In genomic region chr17:71427801-71428200, GRCh38 we compare ENCODE assay signal across 1 cellular context.
TF ChIP-seq lines count a peak whose summit lies in the region.

No MANE protein-coding gene starts in this region.

TF ChIP-seq in HCT116, 20 proteins besides CTCF, POLR2A, EP300 and RAD21 (continued from another document):
- TF ChIP-seq, protein P1, sequence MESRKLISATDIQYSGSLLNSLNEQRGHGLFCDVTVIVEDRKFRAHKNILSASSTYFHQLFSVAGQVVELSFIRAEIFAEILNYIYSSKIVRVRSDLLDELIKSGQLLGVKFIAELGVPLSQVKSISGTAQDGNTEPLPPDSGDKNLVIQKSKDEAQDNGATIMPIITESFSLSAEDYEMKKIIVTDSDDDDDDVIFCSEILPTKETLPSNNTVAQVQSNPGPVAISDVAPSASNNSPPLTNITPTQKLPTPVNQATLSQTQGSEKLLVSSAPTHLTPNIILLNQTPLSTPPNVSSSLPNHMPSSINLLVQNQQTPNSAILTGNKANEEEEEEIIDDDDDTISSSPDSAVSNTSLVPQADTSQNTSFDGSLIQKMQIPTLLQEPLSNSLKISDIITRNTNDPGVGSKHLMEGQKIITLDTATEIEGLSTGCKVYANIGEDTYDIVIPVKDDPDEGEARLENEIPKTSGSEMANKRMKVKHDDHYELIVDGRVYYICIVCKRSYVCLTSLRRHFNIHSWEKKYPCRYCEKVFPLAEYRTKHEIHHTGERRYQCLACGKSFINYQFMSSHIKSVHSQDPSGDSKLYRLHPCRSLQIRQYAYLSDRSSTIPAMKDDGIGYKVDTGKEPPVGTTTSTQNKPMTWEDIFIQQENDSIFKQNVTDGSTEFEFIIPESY (IDR thresholded peaks at IDR 0.05; ENCODE audit: extremely low read depth, insufficient replicate concordance, low read length), result no peak
- TF ChIP-seq CEBPB (IDR thresholded peaks at IDR 0.05; ENCODE audit: low read depth) (no peak), CBX3 (IDR thresholded peaks at IDR 0.05; ENCODE audit: low read depth) (no peak), POLR2AphosphoS5 (IDR thresholded peaks at IDR 0.05; ENCODE audit: low read depth, low read length) (no peak), ELF1 (IDR thresholded peaks at IDR 0.05; ENCODE audit: borderline replicate concordance, low read depth) (no peak), JUND (IDR thresholded peaks at IDR 0.05) (no peak), EZH2 (IDR thresholded peaks at IDR 0.05) (no peak), TCF7L2 (IDR thresholded peaks at IDR 0.05; ENCODE audit: borderline replicate concordance, extremely low read depth, insufficient read depth, insufficient read length) (no peak), SP1 (IDR thresholded peaks at IDR 0.05; ENCODE audit: low read depth) (no peak), YY1 (IDR thresholded peaks at IDR 0.05; ENCODE audit: extremely low read depth, insufficient replicate concordance, low read depth, low read length) (no peak), ZNF274 (IDR thresholded peaks at IDR 0.05; ENCODE audit: low read depth, low read length) (no peak), FOSL1 (IDR thresholded peaks at IDR 0.05; ENCODE audit: low read depth) (no peak), ZFX (IDR thresholded peaks at IDR 0.05) (no peak), SIN3A (IDR thresholded peaks at IDR 0.05; ENCODE audit: low read depth) (no peak), EZH2phosphoT487 (IDR thresholded peaks at IDR 0.05; ENCODE audit: borderline replicate concordance) (no peak), EGR1 (IDR thresholded peaks at IDR 0.05; ENCODE audit: low read depth) (no peak)
- TF ChIP-seq, protein P2, sequence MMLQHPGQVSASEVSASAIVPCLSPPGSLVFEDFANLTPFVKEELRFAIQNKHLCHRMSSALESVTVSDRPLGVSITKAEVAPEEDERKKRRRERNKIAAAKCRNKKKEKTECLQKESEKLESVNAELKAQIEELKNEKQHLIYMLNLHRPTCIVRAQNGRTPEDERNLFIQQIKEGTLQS (IDR thresholded peaks at IDR 0.05), result no peak
- TF ChIP-seq, protein P3, sequence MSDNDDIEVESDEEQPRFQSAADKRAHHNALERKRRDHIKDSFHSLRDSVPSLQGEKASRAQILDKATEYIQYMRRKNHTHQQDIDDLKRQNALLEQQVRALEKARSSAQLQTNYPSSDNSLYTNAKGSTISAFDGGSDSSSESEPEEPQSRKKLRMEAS (IDR thresholded peaks at IDR 0.05), result no peak
- TF ChIP-seq, protein P4, sequence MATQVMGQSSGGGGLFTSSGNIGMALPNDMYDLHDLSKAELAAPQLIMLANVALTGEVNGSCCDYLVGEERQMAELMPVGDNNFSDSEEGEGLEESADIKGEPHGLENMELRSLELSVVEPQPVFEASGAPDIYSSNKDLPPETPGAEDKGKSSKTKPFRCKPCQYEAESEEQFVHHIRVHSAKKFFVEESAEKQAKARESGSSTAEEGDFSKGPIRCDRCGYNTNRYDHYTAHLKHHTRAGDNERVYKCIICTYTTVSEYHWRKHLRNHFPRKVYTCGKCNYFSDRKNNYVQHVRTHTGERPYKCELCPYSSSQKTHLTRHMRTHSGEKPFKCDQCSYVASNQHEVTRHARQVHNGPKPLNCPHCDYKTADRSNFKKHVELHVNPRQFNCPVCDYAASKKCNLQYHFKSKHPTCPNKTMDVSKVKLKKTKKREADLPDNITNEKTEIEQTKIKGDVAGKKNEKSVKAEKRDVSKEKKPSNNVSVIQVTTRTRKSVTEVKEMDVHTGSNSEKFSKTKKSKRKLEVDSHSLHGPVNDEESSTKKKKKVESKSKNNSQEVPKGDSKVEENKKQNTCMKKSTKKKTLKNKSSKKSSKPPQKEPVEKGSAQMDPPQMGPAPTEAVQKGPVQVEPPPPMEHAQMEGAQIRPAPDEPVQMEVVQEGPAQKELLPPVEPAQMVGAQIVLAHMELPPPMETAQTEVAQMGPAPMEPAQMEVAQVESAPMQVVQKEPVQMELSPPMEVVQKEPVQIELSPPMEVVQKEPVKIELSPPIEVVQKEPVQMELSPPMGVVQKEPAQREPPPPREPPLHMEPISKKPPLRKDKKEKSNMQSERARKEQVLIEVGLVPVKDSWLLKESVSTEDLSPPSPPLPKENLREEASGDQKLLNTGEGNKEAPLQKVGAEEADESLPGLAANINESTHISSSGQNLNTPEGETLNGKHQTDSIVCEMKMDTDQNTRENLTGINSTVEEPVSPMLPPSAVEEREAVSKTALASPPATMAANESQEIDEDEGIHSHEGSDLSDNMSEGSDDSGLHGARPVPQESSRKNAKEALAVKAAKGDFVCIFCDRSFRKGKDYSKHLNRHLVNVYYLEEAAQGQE (IDR thresholded peaks at IDR 0.05; ENCODE audit: low read depth), result no peak
